In genomic region chr20:34709836-34710567, GRCh38 we compare ENCODE assay signal across 8 cellular contexts. TPM values are rescaled to one million over a fixed set of nuclear protein-coding genes. Genes with fewer than 3 reads are reported as not detected.
DNase-seq lines count a peak whose midpoint lies in the region; ATAC-seq and TF ChIP-seq lines count a peak whose summit lies in the region.

No MANE protein-coding gene starts in this region.

- CTCF ChIA-PET in Calu3 (lab: Charles Lee), result interaction anchor here (0.6 to 3.0 kb wide), 5 partner anchors 14 to 462 kb away, joined by 3 to 19 read pairs (median 3); no protein-coding TSS in a partner anchor

- DNase-seq in Calu3 (peak; percentile 67), NOMO-1 (lab: John Stamatoyannopoulos, UW; ENCODE audit: unreplicated experiment in 2 of 2) (peak; percentile 31 to 49), astrocyte of the hippocampus (ENCODE audit: low read depth, low spot score) (peak; percentile 63), gastrocnemius medialis (peak; percentile 44 to 80)

- H3K4me3 ChIP-seq in iPS-15b (ENCODE audit: low read depth, low read length) (peak overlapping the region; percentile 82), gastrocnemius medialis (peak overlapping the region; percentile 52 to 75 (median 72))

- in situ Hi-C loops in gastrocnemius medialis (cut with MboI; ENCODE audit: low sequenced_read_pairs in 4 of 4), result loop anchor here in 1 of 4 donors (5.0 to 25.0 kb wide), 2 partner anchors 38 to 173 kb away; no protein-coding TSS in a partner anchor

- BruUV-seq in Calu3 (replicated peaks; lab: Mats Ljungman, UMichigan), result no TSS peak

- H3K27ac ChIP-seq in gastrocnemius medialis, result peak overlapping the region; percentile 94 to 100 (median 95)

- H3K4me1 ChIP-seq in iPS-15b (ENCODE audit: control insufficient read depth, insufficient read depth, low read length) (peaks cover 11% of the 10 kb centered on the region), gastrocnemius medialis (peaks cover 37 to 50% of the 10 kb centered on the region in 2 donors)

- no peaks in the 10 kb centered on the region for H3K9me3 Mint-ChIP-seq in Calu3 (ENCODE audit: low read depth, unreplicated experiment)

- peak; percentile 30 for TF ChIP-seq CTCF in Calu3 (IDR thresholded peaks at IDR 0.05; ENCODE audit: unreplicated experiment)
- TF ChIP-seq CTCF in gastrocnemius medialis (IDR thresholded peaks at IDR 0.05 in 4 of 5, conservative IDR thresholded peaks at IDR 0.05 in 1 of 5), result peak in 2 of 5 experiments; percentile 15 to 26

- H3K27me3 ChIP-seq in iPS-15b (ENCODE audit: control insufficient read depth, insufficient read depth, low read length) (peaks cover 13% of the 10 kb centered on the region), gastrocnemius medialis (no peaks in the 10 kb centered on the region)

- peak overlapping the region; percentile 87 for H3K4me3 Mint-ChIP-seq in Calu3 (ENCODE audit: low read depth, unreplicated experiment)

- TF ChIP-seq POLR2A in gastrocnemius medialis (IDR thresholded peaks at IDR 0.05), result no peak

- H3K27me3 Mint-ChIP-seq in Calu3 (ENCODE audit: unreplicated experiment), result peaks cover 17% of the 10 kb centered on the region

- H3K9ac ChIP-seq in iPS-15b (ENCODE audit: low read depth, low read length), result peak overlapping the region; percentile 70

- H3K9me3 ChIP-seq in iPS-15b (ENCODE audit: control insufficient read depth, insufficient read depth, low read length) (no peaks in the 10 kb centered on the region), gastrocnemius medialis (no peaks in the 10 kb centered on the region)

- H3K4me1 Mint-ChIP-seq in Calu3 (ENCODE audit: low read depth, unreplicated experiment), result peaks cover 43% of the 10 kb centered on the region

- ATAC-seq in GM19043 (IDR thresholded peaks at IDR 0.05; ENCODE audit: low read depth, unreplicated experiment) (peak; percentile 23), HG03354 (IDR thresholded peaks at IDR 0.05; ENCODE audit: poor library complexity, severe bottlenecking, unreplicated experiment) (peak; percentile 41), gastrocnemius medialis (peak; percentile 51 to 64), GM21390 (IDR thresholded peaks at IDR 0.05; ENCODE audit: unreplicated experiment) (no peak)

- H3K36me3 ChIP-seq in iPS-15b (ENCODE audit: control insufficient read depth, insufficient read depth, low read length), result peaks cover 3% of the 10 kb centered on the region
- H3K36me3 ChIP-seq in gastrocnemius medialis, result peaks cover 0 to 12% of the 10 kb centered on the region in 2 donors

- intact Hi-C loops in Calu3 (cut with micrococcal nuclease; ENCODE audit: unreplicated experiment) (loop anchor here (2.0 to 10.0 kb wide), 3 partner anchors 65 to 515 kb away; no protein-coding TSS in a partner anchor), gastrocnemius medialis (cut with DNase I; ENCODE audit: low total_unique reads) (loop anchor here (1.0 to 5.0 kb wide), 3 partner anchors 26 to 407 kb away; partner anchors contain the start of gene AHCY)

- peak overlapping the region; percentile 72 for H3K27ac Mint-ChIP-seq in Calu3 (ENCODE audit: unreplicated experiment)

- peaks cover 50% of the 10 kb centered on the region for H3K36me3 Mint-ChIP-seq in Calu3 (ENCODE audit: insufficient read depth, unreplicated experiment)

RNA-seq across cellular contexts. Expression of gene TP53INP2, which starts 5.9 kb away (rescaled TPM):
- total RNA-seq in Calu3 (2022), result 5.0 and 5.2 TPM in 2 replicates
- 10 to 100 TPM in 2 of 4 donors, 1 to 10 TPM in 2; 2.9 to 26.7 (median 11.1) TPM for total RNA-seq in gastrocnemius medialis

RNA-seq across cellular contexts. Expression of gene PIGU, which starts 33.1 kb away (rescaled TPM):
- total RNA-seq in Calu3 (2022), result 42.8 and 44.6 TPM in 2 replicates
- 10 to 100 TPM; 12.8 to 14.1 (median 13.7) TPM for total RNA-seq in gastrocnemius medialis
